17 cellular contexts compared by ENCODE assay signal in the genomic region with DNA sequence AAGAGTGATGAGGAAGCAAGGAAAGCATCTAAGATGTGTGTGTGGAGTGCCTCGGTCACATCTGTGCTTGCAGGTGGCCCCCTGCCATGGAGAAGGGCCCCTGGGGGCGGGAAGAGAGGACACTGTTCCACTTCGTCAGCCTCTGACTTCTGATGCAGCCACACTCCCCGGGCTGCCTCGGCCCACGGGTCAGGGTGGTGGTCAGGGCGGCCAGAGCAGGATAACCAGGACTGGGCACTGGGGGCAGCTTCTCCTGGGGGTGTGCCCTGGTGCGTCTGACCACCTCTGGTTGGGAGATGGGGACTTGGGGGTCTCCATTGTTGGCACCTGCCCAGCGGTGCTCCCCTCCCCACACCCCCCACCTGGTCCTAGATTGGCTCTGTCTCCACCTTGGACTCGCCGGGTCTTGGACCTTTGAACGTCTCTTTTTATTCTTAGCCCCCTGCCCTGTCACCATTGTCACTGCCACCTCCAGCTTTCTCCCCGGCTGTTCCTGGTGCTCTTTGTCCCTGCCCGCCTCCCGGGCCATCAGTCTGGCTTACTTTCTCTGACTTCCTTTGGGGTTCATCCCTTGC.
DNase-seq lines count a peak whose midpoint lies in the region; ATAC-seq lines count a peak whose summit lies in the region.
"Had no signal": no experiment of that assay in that cellular context is flagged by ENCODE, and none has a peak within 500 bp of the region (broad histone marks: within the 10 kb centered on the region; RNA-seq: fewer than 3 reads in every experiment).

No MANE protein-coding gene starts in this region.

- CTCF ChIA-PET in activated CD4-positive, alpha-beta T cell treated with anti-CD3 and anti-CD28 coated beads, Interleukin-2, amount 10 ng/mL, durations not matched to agents 7 days and 5 days (lab: Charles Lee) = interaction anchor here (0.9 kb wide), 1 partner anchor 11 kb away, joined by 3 read pairs; no protein-coding TSS in a partner anchor

- DNase-seq in activated CD4-positive, alpha-beta T cell treated with anti-CD3 and anti-CD28 coated beads, Interleukin-2, amount 10 ng/mL, durations not matched to agents 7 days and 5 days = no peak
- DNase-seq in activated CD4-positive, alpha-beta T cell treated with anti-CD3 and anti-CD28 coated beads for 1 hour = no peak
- DNase-seq in immature natural killer cell (no peak), AG20443 (ENCODE audit: low spot score) (no peak), NCI-H1694 treated with DMSO at 0.1 percent for 48 hours (lab: John Stamatoyannopoulos, UW) (no peak)
- no peak for DNase-seq in stimulated activated naive CD8-positive, alpha-beta T cell treated with anti-CD3 and anti-CD28 coated beads, Interleukin-15, amount 100 ng/mL, for 72 hours
- DNase-seq: activated gamma-delta T cell treated with Interleukin-2 at 50 U/mL for 16 hours, endodermal cell, HFFc6, mucosa of descending colon, NCI-H2029, NCI-H510A treated with DMSO at 0.1 percent for 48 hours, SIG-M5, T-helper 9 cell, uterus had no signal

- H3K9me3 Mint-ChIP-seq in activated CD4-positive, alpha-beta T cell treated with anti-CD3 and anti-CD28 coated beads, Interleukin-2, amount 10 ng/mL, durations not matched to agents 7 days and 5 days = no peaks in the 10 kb centered on the region
- H3K9me3 Mint-ChIP-seq in activated T-helper 17 cell treated with anti-CD3 and anti-CD28 coated beads, Interleukin-2, amount 50 U/mL, for 72 hours = no peaks in the 10 kb centered on the region
- H3K9me3 Mint-ChIP-seq in immature natural killer cell = no peaks in the 10 kb centered on the region
- no peaks in the 10 kb centered on the region for H3K9me3 Mint-ChIP-seq in stimulated activated naive CD8-positive, alpha-beta T cell treated with anti-CD3 and anti-CD28 coated beads, Interleukin-15, amount 100 ng/mL, for 72 hours
- H3K9me3 Mint-ChIP-seq: endodermal cell had no signal

- H3K36me3 Mint-ChIP-seq in activated CD4-positive, alpha-beta T cell treated with anti-CD3 and anti-CD28 coated beads, Interleukin-2, amount 10 ng/mL, durations not matched to agents 7 days and 5 days (ENCODE audit: low read depth) = peaks cover 11% of the 10 kb centered on the region
- no peaks in the 10 kb centered on the region for H3K36me3 Mint-ChIP-seq in activated T-helper 17 cell treated with anti-CD3 and anti-CD28 coated beads, Interleukin-2, amount 50 U/mL, for 72 hours (ENCODE audit: low read depth)
- H3K36me3 Mint-ChIP-seq in immature natural killer cell = no peaks in the 10 kb centered on the region

- POLR2A ChIA-PET in activated CD4-positive, alpha-beta T cell treated with anti-CD3 and anti-CD28 coated beads, Interleukin-2, amount 10 ng/mL, durations not matched to agents 7 days and 5 days (lab: Charles Lee) = no interaction called here

- no peak for ATAC-seq in activated T-helper 17 cell treated with anti-CD3 and anti-CD28 coated beads, Interleukin-2, amount 50 U/mL, for 72 hours (replicated peaks)
- no peak for ATAC-seq in stimulated activated naive CD8-positive, alpha-beta T cell treated with anti-CD3 and anti-CD28 coated beads, Interleukin-15, amount 100 ng/mL, for 72 hours
- no peak for ATAC-seq in HG02588 (IDR thresholded peaks at IDR 0.05; ENCODE audit: unreplicated experiment)

- H3K27me3 Mint-ChIP-seq in activated CD4-positive, alpha-beta T cell treated with anti-CD3 and anti-CD28 coated beads, Interleukin-2, amount 10 ng/mL, durations not matched to agents 7 days and 5 days = no peaks in the 10 kb centered on the region
- no peaks in the 10 kb centered on the region for H3K27me3 Mint-ChIP-seq in activated T-helper 17 cell treated with anti-CD3 and anti-CD28 coated beads, Interleukin-2, amount 50 U/mL, for 72 hours
- H3K27me3 Mint-ChIP-seq in immature natural killer cell (ENCODE audit: low read depth in 3 of 3) = peaks cover 10 to 28% (median 16%) of the 10 kb centered on the region in 3 donors
- H3K27me3 Mint-ChIP-seq in stimulated activated naive CD8-positive, alpha-beta T cell treated with anti-CD3 and anti-CD28 coated beads, Interleukin-15, amount 100 ng/mL, for 72 hours = no peaks in the 10 kb centered on the region

- H3K4me1 Mint-ChIP-seq in activated CD4-positive, alpha-beta T cell treated with anti-CD3 and anti-CD28 coated beads, Interleukin-2, amount 10 ng/mL, durations not matched to agents 7 days and 5 days = peaks cover 92% of the 10 kb centered on the region
- peaks cover 44% of the 10 kb centered on the region for H3K4me1 Mint-ChIP-seq in activated T-helper 17 cell treated with anti-CD3 and anti-CD28 coated beads, Interleukin-2, amount 50 U/mL, for 72 hours
- peaks cover 85 to 87% of the 10 kb centered on the region in 2 donors for H3K4me1 Mint-ChIP-seq in immature natural killer cell
- H3K4me1 Mint-ChIP-seq in stimulated activated naive CD8-positive, alpha-beta T cell treated with anti-CD3 and anti-CD28 coated beads, Interleukin-15, amount 100 ng/mL, for 72 hours = peaks cover 93% of the 10 kb centered on the region
- H3K4me1 Mint-ChIP-seq: endodermal cell had no signal

- peak overlapping the region; percentile 86 for H3K4me3 Mint-ChIP-seq in activated CD4-positive, alpha-beta T cell treated with anti-CD3 and anti-CD28 coated beads, Interleukin-2, amount 10 ng/mL, durations not matched to agents 7 days and 5 days
- peak overlapping the region; percentile 87 for H3K4me3 Mint-ChIP-seq in activated T-helper 17 cell treated with anti-CD3 and anti-CD28 coated beads, Interleukin-2, amount 50 U/mL, for 72 hours
- H3K4me3 Mint-ChIP-seq in immature natural killer cell = peak overlapping the region; percentile 85 to 91 (median 89)
- peak overlapping the region; percentile 91 for H3K4me3 Mint-ChIP-seq in stimulated activated naive CD8-positive, alpha-beta T cell treated with anti-CD3 and anti-CD28 coated beads, Interleukin-15, amount 100 ng/mL, for 72 hours
- H3K4me3 Mint-ChIP-seq: endodermal cell, HFFc6 had no signal

- peak overlapping the region; percentile 99 for H3K27ac Mint-ChIP-seq in activated CD4-positive, alpha-beta T cell treated with anti-CD3 and anti-CD28 coated beads, Interleukin-2, amount 10 ng/mL, durations not matched to agents 7 days and 5 days
- H3K27ac Mint-ChIP-seq in activated T-helper 17 cell treated with anti-CD3 and anti-CD28 coated beads, Interleukin-2, amount 50 U/mL, for 72 hours = peak overlapping the region; percentile 93
- H3K27ac Mint-ChIP-seq in immature natural killer cell = peak overlapping the region; percentile 90 to 98 (median 96)
- H3K27ac Mint-ChIP-seq in stimulated activated naive CD8-positive, alpha-beta T cell treated with anti-CD3 and anti-CD28 coated beads, Interleukin-15, amount 100 ng/mL, for 72 hours = peak overlapping the region; percentile 91 to 98
- H3K27ac Mint-ChIP-seq: HFFc6 had no signal
